Comparison of ENCODE assay signal across 26 cellular contexts in the genomic region with DNA sequence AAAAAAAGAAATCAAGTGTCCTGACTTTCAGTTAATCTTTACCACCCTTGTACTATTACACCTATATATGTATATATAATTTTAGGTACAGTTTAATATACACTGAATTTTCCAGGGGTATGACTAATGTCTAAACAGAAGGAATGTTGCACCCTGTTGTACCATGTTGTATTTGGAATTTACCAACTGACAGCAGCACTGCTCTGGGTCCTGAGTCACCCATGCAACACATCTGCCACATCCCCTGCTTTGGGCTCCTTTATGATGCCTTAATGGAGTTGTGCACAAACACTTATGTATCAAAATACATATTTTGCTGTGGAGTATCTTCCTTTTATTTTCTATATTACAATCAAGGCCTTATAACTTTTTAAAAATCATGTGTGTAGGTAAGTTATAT. TPM values are rescaled to one million over a fixed set of nuclear protein-coding genes. Genes with fewer than 3 reads are reported as not detected.
DNase-seq lines count a peak whose midpoint lies in the region; ATAC-seq, FAIRE-seq and TF ChIP-seq lines count a peak whose summit lies in the region.
"Had no signal": no experiment of that assay in that cellular context is flagged by ENCODE, and none has a peak within 500 bp of the region (broad histone marks: within the 10 kb centered on the region; RNA-seq: fewer than 3 reads in every experiment).

No MANE protein-coding gene starts in this region.

- H3K27ac Mint-ChIP-seq in activated naive CD8-positive, alpha-beta T cell: peak overlapping the region; percentile 34
- H3K27ac Mint-ChIP-seq in activated naive CD8-positive, alpha-beta T cell treated with anti-CD3 and anti-CD28 coated beads for 36 hours: no peak overlapping the region
- no peak overlapping the region for H3K27ac Mint-ChIP-seq in osteocyte (ENCODE audit: unreplicated experiment)
- H3K27ac Mint-ChIP-seq: activated naive CD8-positive, alpha-beta T cell treated with anti-CD3 and anti-CD28 coated beads, Interleukin-2, amount 10 ng/mL, durations not matched to agents 7 days and 5 days; activated T-cell treated with anti-CD3 and anti-CD28 coated beads, Interleukin-2, amount 50 U/mL, for 72 hours; mesothelial cell of epicardium; nephron; T-helper 1 cell treated with Interleukin-12 subunit alpha and Interleukin-12 subunit beta and Interleukin-4 antibody, amounts not matched to agents 30 μg/mL and 1 μg/mL, for 36 hours had no signal

- ATAC-seq in RWPE2 (ENCODE audit: low read depth): peak; percentile 46; the same call in 1 of the 3 replicates
- no peak for ATAC-seq in GM18907 (IDR thresholded peaks at IDR 0.05; ENCODE audit: unreplicated experiment)
- ATAC-seq: activated T-cell treated with anti-CD3 and anti-CD28 coated beads, Interleukin-2, amount 50 U/mL, for 72 hours; K562; sciatic nerve had no signal

- H3K9me3 Mint-ChIP-seq in activated naive CD8-positive, alpha-beta T cell (ENCODE audit: low read depth): no peaks in the 10 kb centered on the region
- H3K9me3 Mint-ChIP-seq in activated naive CD8-positive, alpha-beta T cell treated with anti-CD3 and anti-CD28 coated beads for 36 hours: no peaks in the 10 kb centered on the region
- no peaks in the 10 kb centered on the region for H3K9me3 Mint-ChIP-seq in osteocyte (ENCODE audit: unreplicated experiment)
- H3K9me3 Mint-ChIP-seq: activated T-cell treated with anti-CD3 and anti-CD28 coated beads, Interleukin-2, amount 50 U/mL, for 72 hours; nephron had no signal

- peaks cover 5% of the 10 kb centered on the region for H3K4me1 ChIP-seq in RWPE2 (ENCODE audit: insufficient read depth, poor library complexity, severe bottlenecking)
- H3K4me1 ChIP-seq: parathyroid adenoma had no signal

- H3K4me3 ChIP-seq in RWPE2 (ENCODE audit: severe bottlenecking) (no peak overlapping the region), fibroblast of the aortic adventitia (ENCODE audit: low read depth, low read length) (no peak overlapping the region)
- H3K4me3 ChIP-seq: K562 had no signal

- no peak overlapping the region for H3K27ac ChIP-seq in RWPE2 (ENCODE audit: poor library complexity, severe bottlenecking)
- H3K27ac ChIP-seq: parathyroid adenoma had no signal

- FAIRE-seq in urothelium cell line (lab: Jason Lieb, UNC): peak; percentile 27
- FAIRE-seq: K562 had no signal

- H3K36me3 Mint-ChIP-seq in activated naive CD8-positive, alpha-beta T cell: no peaks in the 10 kb centered on the region
- no peaks in the 10 kb centered on the region for H3K36me3 Mint-ChIP-seq in activated naive CD8-positive, alpha-beta T cell treated with anti-CD3 and anti-CD28 coated beads for 36 hours
- H3K36me3 Mint-ChIP-seq in osteocyte (ENCODE audit: unreplicated experiment): no peaks in the 10 kb centered on the region
- H3K36me3 Mint-ChIP-seq: mesothelial cell of epicardium had no signal

- H3K27me3 Mint-ChIP-seq in activated naive CD8-positive, alpha-beta T cell: no peaks in the 10 kb centered on the region
- no peaks in the 10 kb centered on the region for H3K27me3 Mint-ChIP-seq in activated naive CD8-positive, alpha-beta T cell treated with anti-CD3 and anti-CD28 coated beads for 36 hours
- H3K27me3 Mint-ChIP-seq in osteocyte (ENCODE audit: unreplicated experiment): no peaks in the 10 kb centered on the region
- H3K27me3 Mint-ChIP-seq: activated naive CD8-positive, alpha-beta T cell treated with anti-CD3 and anti-CD28 coated beads, Interleukin-2, amount 10 ng/mL, durations not matched to agents 7 days and 5 days had no signal

- no peaks in the 10 kb centered on the region for H3K27me3 ChIP-seq in RWPE2 (ENCODE audit: insufficient read depth, poor library complexity, severe bottlenecking)

- no peaks in the 10 kb centered on the region for H3K9me3 ChIP-seq in RWPE2 (ENCODE audit: severe bottlenecking)

- H3K4me3 Mint-ChIP-seq in activated naive CD8-positive, alpha-beta T cell: no peak overlapping the region
- H3K4me3 Mint-ChIP-seq in activated naive CD8-positive, alpha-beta T cell treated with anti-CD3 and anti-CD28 coated beads for 36 hours: no peak overlapping the region
- no peak overlapping the region for H3K4me3 Mint-ChIP-seq in osteocyte (ENCODE audit: unreplicated experiment)
- H3K4me3 Mint-ChIP-seq: activated naive CD8-positive, alpha-beta T cell treated with anti-CD3 and anti-CD28 coated beads, Interleukin-2, amount 10 ng/mL, durations not matched to agents 7 days and 5 days; activated T-cell treated with anti-CD3 and anti-CD28 coated beads, Interleukin-2, amount 50 U/mL, for 72 hours; mesothelial cell of epicardium; nephron; T-helper 1 cell treated with Interleukin-12 subunit alpha and Interleukin-12 subunit beta and Interleukin-4 antibody, amounts not matched to agents 30 μg/mL and 1 μg/mL, for 36 hours had no signal

- H3K36me3 ChIP-seq in RWPE2 (ENCODE audit: low read depth): no peaks in the 10 kb centered on the region

- H3K4me1 Mint-ChIP-seq in activated naive CD8-positive, alpha-beta T cell (ENCODE audit: low read depth): peaks cover 44% of the 10 kb centered on the region
- H3K4me1 Mint-ChIP-seq in activated naive CD8-positive, alpha-beta T cell treated with anti-CD3 and anti-CD28 coated beads for 36 hours: peaks cover 52% of the 10 kb centered on the region
- H3K4me1 Mint-ChIP-seq in osteocyte (ENCODE audit: unreplicated experiment): peaks cover 13% of the 10 kb centered on the region

- TF ChIP-seq CTCF in RWPE2 (IDR thresholded peaks at IDR 0.05; ENCODE audit: poor library complexity, severe bottlenecking) (no peak), fibroblast of the aortic adventitia (IDR thresholded peaks at IDR 0.05; ENCODE audit: insufficient read depth, low read length) (no peak), osteocyte (IDR thresholded peaks at IDR 0.05) (no peak)

- no peak for DNase-seq in activated naive CD8-positive, alpha-beta T cell treated with anti-CD3 and anti-CD28 coated beads for 36 hours
- no peak for DNase-seq in RWPE2 (ENCODE audit: low spot score)
- DNase-seq in fibroblast of the aortic adventitia (ENCODE audit: low read depth): peak; percentile 45
- no peak for DNase-seq in urothelium cell line (ENCODE audit: low spot score)
- DNase-seq in osteocyte (ENCODE audit: extremely low spot score, unreplicated experiment): no peak
- no peak for DNase-seq in NAMALWA (ENCODE audit: low spot score)
- DNase-seq: 8988T; activated CD4-positive, alpha-beta T cell treated with anti-CD3 and anti-CD28 coated beads for 4 hours; activated naive CD8-positive, alpha-beta T cell treated with anti-CD3 and anti-CD28 coated beads, Interleukin-2, amount 10 ng/mL, durations not matched to agents 7 days and 5 days; activated T-cell treated with anti-CD3 and anti-CD28 coated beads, Interleukin-2, amount 50 U/mL, for 72 hours; effector CD4-positive, alpha-beta T cell; glutamatergic neuron; H7; MV-4-11; NCI-H2081; NCI-H446; SIG-M5; stimulated activated CD4-positive, alpha-beta T cell treated with anti-CD3 and anti-CD28 coated beads, Interleukin-15, amount 100 ng/mL, for 24 hours had no signal

RNA-seq across cellular contexts. Expression of a gene that starts 21.2 kb away (rescaled TPM):
- total RNA-seq in activated naive CD8-positive, alpha-beta T cell treated with anti-CD3 and anti-CD28 coated beads for 36 hours: 10 to 100 TPM; 11.2 to 12.5 TPM
- total RNA-seq in fibroblast of the aortic adventitia (ENCODE audit: low replicate concordance) (41.9 and 95.8 TPM in 2 replicates), osteocyte (19.1 and 19.3 TPM in 2 replicates)

RNA-seq across cellular contexts. Expression of a gene that starts 36.0 kb away (rescaled TPM):
- 10 to 100 TPM; 38.0 to 40.6 TPM for total RNA-seq in activated naive CD8-positive, alpha-beta T cell treated with anti-CD3 and anti-CD28 coated beads for 36 hours
- total RNA-seq in fibroblast of the aortic adventitia (ENCODE audit: low replicate concordance) (42.7 and 61.5 TPM in 2 replicates), osteocyte (30.5 and 34.3 TPM in 2 replicates)
